ENCODE assay signal across 24 cellular contexts in genomic region chr10:113301342-113301984, GRCh38.
DNase-seq lines count a peak whose midpoint lies in the region; TF ChIP-seq lines count a peak whose summit lies in the region.
"Had no signal": no experiment of that assay in that cellular context is flagged by ENCODE, and none has a peak within 500 bp of the region (broad histone marks: within the 10 kb centered on the region; RNA-seq: fewer than 3 reads in every experiment).

No MANE protein-coding gene starts in this region.

- no peaks in the 10 kb centered on the region for H3K36me3 Mint-ChIP-seq in endothelial cell (ENCODE audit: low read depth, unreplicated experiment)
- H3K36me3 Mint-ChIP-seq: IgD-negative memory B cell, mesothelial cell of epicardium had no signal

- H3K9me3 Mint-ChIP-seq in endothelial cell (ENCODE audit: unreplicated experiment): no peaks in the 10 kb centered on the region
- H3K9me3 Mint-ChIP-seq: activated B cell treated with CpG ODN at 0.5 μM for 24 hours, mesothelial cell of epicardium had no signal

- no peak overlapping the region for H3K27ac ChIP-seq in OCI-LY7 (ENCODE audit: low read depth, low read length, poor library complexity, severe bottlenecking)
- H3K27ac ChIP-seq: ascending aorta, coronary artery, esophagus muscularis mucosa, PC-9 had no signal

- peaks cover 2% of the 10 kb centered on the region for H3K27me3 Mint-ChIP-seq in endothelial cell (ENCODE audit: unreplicated experiment)
- H3K27me3 Mint-ChIP-seq: activated B cell treated with CpG ODN at 0.5 μM for 24 hours had no signal

- CTCF ChIA-PET in OCI-LY7 (lab: Charles Lee; ENCODE audit: unreplicated experiment): no interaction called here

- H3K4me3 ChIP-seq in BE2C (ENCODE audit: low read depth, low read length) (no peak overlapping the region), OCI-LY7 (ENCODE audit: low read depth, low read length, poor library complexity, severe bottlenecking) (no peak overlapping the region)
- H3K4me3 ChIP-seq: ascending aorta; BLaER1 treated with 17β-estradiol and CSF1 and Interleukin-3, amounts not matched to agents 10 nM and 100 nM; coronary artery; esophagus muscularis mucosa; GM12878; PC-9 had no signal

- POLR2A ChIA-PET in OCI-LY7 (lab: Charles Lee): interaction anchor here (0.8 to 1.4 kb wide), 2 partner anchors 17 to 86 kb away, joined by 3 to 4 read pairs; no protein-coding TSS in a partner anchor

- H3K4me2 ChIP-seq in OCI-LY7 (ENCODE audit: low read length): no peak overlapping the region
- H3K4me2 ChIP-seq: PC-9 had no signal

- peak; percentile 20 for DNase-seq in BE2C
- peak; percentile 7 for DNase-seq in ELR (ENCODE audit: low read depth)
- DNase-seq in OCI-LY7 (ENCODE audit: low spot score): peak; percentile 13
- peak; percentile 11 for DNase-seq in endothelial cell (ENCODE audit: low spot score)
- no peak for DNase-seq in HT-29 (ENCODE audit: low spot score)
- DNase-seq in anterior cingulate cortex (lab: John Stamatoyannopoulos, UW): no peak
- DNase-seq in H4 (ENCODE audit: low spot score): no peak
- DNase-seq: activated B cell treated with CpG ODN at 0.5 μM for 24 hours, activated gamma-delta T cell treated with Interleukin-2 at 50 U/mL for 16 hours, GOT3, head of caudate nucleus, kidney, NCI-H1417 treated with DMSO at 0.1 percent for 48 hours, NCI-H345, PC-9, retina, SW 1271 had no signal

- H2AFZ ChIP-seq in OCI-LY7 (ENCODE audit: low read length): no peak overlapping the region; the same call in 1 of the 2 replicates
- H2AFZ ChIP-seq: PC-9 had no signal

- intact Hi-C loops in OCI-LY7 (cut with micrococcal nuclease; ENCODE audit: unreplicated experiment): no loop called here

- H3K4me1 Mint-ChIP-seq in endothelial cell (ENCODE audit: unreplicated experiment): no peaks in the 10 kb centered on the region

- H3K4me1 ChIP-seq in BE2C (no peaks in the 10 kb centered on the region), OCI-LY7 (ENCODE audit: insufficient read depth, low read length, poor library complexity, severe bottlenecking) (no peaks in the 10 kb centered on the region)
- H3K4me1 ChIP-seq: ascending aorta, esophagus muscularis mucosa had no signal

- H4K20me1 ChIP-seq in OCI-LY7 (ENCODE audit: insufficient read depth, low read length): no peaks in the 10 kb centered on the region
- H4K20me1 ChIP-seq: BLaER1 treated with 17β-estradiol and CSF1 and Interleukin-3, amounts not matched to agents 10 nM and 100 nM had no signal

- no TSS peak for BruUV-seq in OCI-LY7 (replicated peaks; lab: Mats Ljungman, UMichigan)

- no peaks in the 10 kb centered on the region for H3K9me2 ChIP-seq in OCI-LY7 (ENCODE audit: insufficient read depth, low read length)

- H3K79me2 ChIP-seq in OCI-LY7 (ENCODE audit: insufficient read depth, low read depth, low read length): no peaks in the 10 kb centered on the region

- H3K27ac Mint-ChIP-seq in endothelial cell (ENCODE audit: unreplicated experiment): no peak overlapping the region
- H3K27ac Mint-ChIP-seq: IgD-negative memory B cell, mesothelial cell of epicardium had no signal

- no peaks in the 10 kb centered on the region for H3K9me3 ChIP-seq in BE2C
- H3K9me3 ChIP-seq in OCI-LY7 (ENCODE audit: low read length): no peaks in the 10 kb centered on the region
- H3K9me3 ChIP-seq: ascending aorta, esophagus muscularis mucosa had no signal

- H3K27me3 ChIP-seq in BE2C: no peaks in the 10 kb centered on the region
- H3K27me3 ChIP-seq: ascending aorta; BLaER1 treated with 17β-estradiol and CSF1 and Interleukin-3, amounts not matched to agents 10 nM and 100 nM; esophagus muscularis mucosa had no signal

- no peak overlapping the region for H3K4me3 Mint-ChIP-seq in endothelial cell (ENCODE audit: unreplicated experiment)
- H3K4me3 Mint-ChIP-seq: activated B cell treated with CpG ODN at 0.5 μM for 24 hours, IgD-negative memory B cell, mesothelial cell of epicardium had no signal

- TF ChIP-seq CTCF in BE2C (IDR thresholded peaks at IDR 0.05; ENCODE audit: low read depth, low read length): peak; percentile 23; the same call in 1 of the 2 replicates
- peak; percentile 58 for TF ChIP-seq CTCF in OCI-LY7 (conservative IDR thresholded peaks at IDR 0.05; ENCODE audit: low read length)
- TF ChIP-seq CTCF in endothelial cell (IDR thresholded peaks at IDR 0.05; ENCODE audit: unreplicated experiment): no peak

- H3K36me3 ChIP-seq in BE2C (no peaks in the 10 kb centered on the region), OCI-LY7 (ENCODE audit: insufficient read depth, low read length) (no peaks in the 10 kb centered on the region)
- H3K36me3 ChIP-seq: ascending aorta; BLaER1 treated with 17β-estradiol and CSF1 and Interleukin-3, amounts not matched to agents 10 nM and 100 nM; esophagus muscularis mucosa had no signal

Comparison
In these comparisons a context has a peak if more than half of its experiments do, and no peak if none do; other contexts are left out.
1. DNase-seq: peak in BE2C (single experiment), ELR (single experiment), OCI-LY7 (single experiment) and endothelial cell (single experiment); none in HT-29 (single experiment), anterior cingulate cortex (0 of 58) and H4 (single experiment).